ENCODE assay signal across 8 cellular contexts in the genomic region with DNA sequence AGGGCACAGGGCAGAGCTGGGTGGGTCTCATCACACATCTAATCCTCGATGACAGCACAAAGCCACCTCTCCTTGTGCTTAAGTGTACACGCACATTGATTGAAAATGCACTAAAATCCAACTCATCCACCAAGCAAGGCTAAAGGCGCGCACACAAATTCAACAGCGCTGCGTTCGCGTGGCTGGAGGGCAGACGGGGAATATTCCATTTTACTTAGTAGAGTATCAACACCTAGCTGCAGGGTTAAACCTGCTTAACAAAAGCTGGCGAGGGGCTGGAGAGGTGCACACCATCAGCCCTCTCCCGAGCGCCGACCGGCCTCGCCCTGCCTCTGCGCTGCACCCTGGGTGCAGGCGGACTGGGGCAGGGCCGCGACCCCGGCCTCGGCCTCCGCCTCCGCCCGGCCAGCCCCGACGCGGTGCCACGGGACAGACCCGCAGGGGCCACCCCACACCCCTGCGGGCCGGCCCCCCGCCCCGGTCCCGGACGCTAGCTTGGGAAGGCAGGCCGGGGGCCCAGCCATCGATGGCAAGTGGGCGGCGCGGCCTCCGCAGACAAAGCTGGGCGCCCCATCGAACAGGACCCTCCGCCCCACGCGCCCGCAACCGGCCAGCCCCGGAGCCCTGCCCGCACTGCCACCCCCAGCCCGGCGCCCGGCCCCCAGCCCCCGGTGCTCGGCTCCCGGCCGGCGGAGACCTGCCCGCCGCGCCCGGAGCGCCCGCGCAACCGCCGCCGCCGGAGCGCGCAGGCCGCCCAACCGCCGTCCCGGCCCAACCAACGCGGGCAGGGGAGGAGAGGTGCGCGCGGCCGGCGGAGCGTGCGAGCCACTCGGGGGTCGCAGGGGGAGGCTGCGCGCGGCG. TPM values are rescaled to one million over a fixed set of nuclear protein-coding genes. Genes with fewer than 3 reads are reported as not detected.
DNase-seq lines count a peak whose midpoint lies in the region; ATAC-seq, FAIRE-seq and TF ChIP-seq lines count a peak whose summit lies in the region.

No MANE protein-coding gene starts in this region.

- FAIRE-seq in GM12878 (lab: Jason Lieb, UNC), result no peak

- H3K4me1 ChIP-seq in CD4-positive, CD25-positive, alpha-beta regulatory T cell (ENCODE audit: control insufficient read depth, insufficient read depth, low read length, poor library complexity, severe bottlenecking), result peaks cover 44% of the 10 kb centered on the region
- H3K4me1 ChIP-seq in RWPE2 (ENCODE audit: insufficient read depth, poor library complexity, severe bottlenecking) (peaks cover 13% of the 10 kb centered on the region), GM12878 (ENCODE audit: control insufficient read depth, insufficient read depth, low read length) (0 out of 2 replicates have a peak, but pooled peaks cover 6% of the 10 kb centered on the region), iPS DF 6.9 (ENCODE audit: control insufficient read depth, insufficient read depth, low read length) (no peaks in the 10 kb centered on the region), gastrocnemius medialis (peaks cover 22% of the 10 kb centered on the region in 2 donors)

- peak overlapping the region; percentile 98 for H3K27ac ChIP-seq in CD4-positive, CD25-positive, alpha-beta regulatory T cell (ENCODE audit: insufficient read depth, low read length, poor library complexity, severe bottlenecking)
- H3K27ac ChIP-seq in RWPE2 (ENCODE audit: poor library complexity, severe bottlenecking) (peak overlapping the region; percentile 99), GM12878 (ENCODE audit: control insufficient read depth, insufficient read depth) (peak overlapping the region; percentile 100), iPS DF 6.9 (ENCODE audit: low read length) (no peak overlapping the region), gastrocnemius medialis (peak overlapping the region; percentile 95 to 99 (median 97))

- H3K4me1 Mint-ChIP-seq in CD4-positive, CD25-positive, alpha-beta regulatory T cell, result peaks cover 14 to 62% (median 41%) of the 10 kb centered on the region in 4 donors

- TF ChIP-seq RAD21 in GM12878 (IDR thresholded peaks at IDR 0.05; ENCODE audit: insufficient read depth, low read depth, low read length), result no peak

- peaks cover 20% of the 10 kb centered on the region for H3K79me2 ChIP-seq in GM12878 (ENCODE audit: control insufficient read depth, insufficient read depth, low read length)

- peak in 2 of 3 donors; percentile 45 to 58 for DNase-seq in CD4-positive, CD25-positive, alpha-beta regulatory T cell
- DNase-seq in GM19238 (ENCODE audit: insufficient read length, low spot score) (peak; percentile 40), RWPE2 (ENCODE audit: low spot score) (no peak), GM12878 (ENCODE audit: low read depth, low spot score) (no peak), iPS DF 6.9 (ENCODE audit: low read depth, low spot score) (no peak), gastrocnemius medialis (no peak), GOT3 (lab: John Stamatoyannopoulos, UW) (no peak)

- POLR2A ChIA-PET in GM12878 (lab: Charles Lee), result interaction anchor here (0.5 to 1.2 kb wide), 5 partner anchors 10 to 150 kb away, joined by 3 to 4 read pairs (median 4); no protein-coding TSS in a partner anchor

- TF ChIP-seq CTCF in RWPE2 (IDR thresholded peaks at IDR 0.05; ENCODE audit: poor library complexity, severe bottlenecking), result no peak
- TF ChIP-seq CTCF in GM12878 (IDR thresholded peaks at IDR 0.05 in 2 of 3, conservative IDR thresholded peaks at IDR 0.05 in 1 of 3; ENCODE audit: control insufficient read depth in 2 of 3, extremely low read depth in 1 of 3, insufficient read depth in 1 of 3, low read depth in 3 of 3, low read length in 3 of 3), result no peak
- no peak for TF ChIP-seq CTCF in gastrocnemius medialis (IDR thresholded peaks at IDR 0.05 in 4 of 5, conservative IDR thresholded peaks at IDR 0.05 in 1 of 5)

- peak overlapping the region; percentile 91 for H3K4me3 ChIP-seq in CD4-positive, CD25-positive, alpha-beta regulatory T cell (ENCODE audit: low read depth, low read length)
- H3K4me3 ChIP-seq in RWPE2 (ENCODE audit: severe bottlenecking) (peak overlapping the region; percentile 99), GM12878 (peak overlapping the region; percentile 86), iPS DF 6.9 (ENCODE audit: low read length) (peak overlapping the region; percentile 96), gastrocnemius medialis (peak overlapping the region; percentile 64 to 81 (median 68))

- peaks cover 4% of the 10 kb centered on the region for H3K36me3 Mint-ChIP-seq in CD4-positive, CD25-positive, alpha-beta regulatory T cell

- no TSS peak for BruUV-seq in GM12878 (replicated peaks; lab: Mats Ljungman, UMichigan)

- RAD21 ChIA-PET in GM12878 (lab: Charles Lee; ENCODE audit: unreplicated experiment), result interaction anchor here (1.1 to 3.8 kb wide), 4 partner anchors 28 to 130 kb away, joined by 3 to 41 read pairs (median 9); no protein-coding TSS in a partner anchor

- no peaks in the 10 kb centered on the region for H3K27me3 ChIP-seq in CD4-positive, CD25-positive, alpha-beta regulatory T cell (ENCODE audit: control insufficient read depth, insufficient read depth, low read length)
- no peaks in the 10 kb centered on the region for H3K27me3 ChIP-seq in RWPE2 (ENCODE audit: insufficient read depth, poor library complexity, severe bottlenecking)
- no peaks in the 10 kb centered on the region for H3K27me3 ChIP-seq in GM12878 (replicated peaks in 1 of 2; ENCODE audit: control insufficient read depth in 2 of 2, insufficient read depth in 2 of 2, low read length in 1 of 2)
- H3K27me3 ChIP-seq in iPS DF 6.9 (ENCODE audit: control insufficient read depth, insufficient read depth, low read length), result no peaks in the 10 kb centered on the region
- H3K27me3 ChIP-seq in gastrocnemius medialis, result no peaks in the 10 kb centered on the region

- peak; percentile 5 to 16 for ATAC-seq in CD4-positive, CD25-positive, alpha-beta regulatory T cell (ENCODE audit: low read depth in 2 of 2)
- ATAC-seq in HG03354 (IDR thresholded peaks at IDR 0.05; ENCODE audit: poor library complexity, severe bottlenecking, unreplicated experiment), result peak; percentile 37
- ATAC-seq in RWPE2 (ENCODE audit: low read depth), result peak; percentile 19
- peak; percentile 31 for ATAC-seq in GM12878
- peak; percentile 38 to 40 for ATAC-seq in gastrocnemius medialis

- no peaks in the 10 kb centered on the region for H4K20me1 ChIP-seq in GM12878 (ENCODE audit: control insufficient read depth, insufficient read depth)

- peak overlapping the region; percentile 93 for H3K4me2 ChIP-seq in GM12878 (ENCODE audit: control insufficient read depth, insufficient read depth)

- WGBS in GM12878 (ENCODE audit: insufficient coverage, insufficient replicate concordance, low lambda C conversion rate, missing lambda C conversion rate), result under 1% methylated on average over 76 of the region's 90 CpGs
- WGBS in iPS DF 6.9 (ENCODE audit: insufficient coverage, insufficient read length), result no CpG with 5 or more reads among the region's 90 CpGs

- no peak for TF ChIP-seq EP300 in GM12878 (IDR thresholded peaks at IDR 0.05; ENCODE audit: borderline replicate concordance in 1 of 2, control insufficient read depth in 1 of 2, low read depth in 2 of 2, low read length in 2 of 2)

- CTCF ChIA-PET in GM12878 (lab: Yijun Ruan, JAX), result interaction anchor here (1.4 to 4.1 kb wide), 3 partner anchors 130 to 145 kb away, joined by 4 to 36 read pairs (median 4); no protein-coding TSS in a partner anchor

- peak overlapping the region; percentile 100 for H2AFZ ChIP-seq in GM12878 (ENCODE audit: control insufficient read depth, low read depth, low read length)

- no peaks in the 10 kb centered on the region for H3K9me3 ChIP-seq in CD4-positive, CD25-positive, alpha-beta regulatory T cell (ENCODE audit: control insufficient read depth in 2 of 2, low read length in 2 of 2)
- H3K9me3 ChIP-seq in RWPE2 (ENCODE audit: severe bottlenecking) (no peaks in the 10 kb centered on the region), GM12878 (replicated peaks; ENCODE audit: control insufficient read depth, insufficient read depth, low read length) (no peaks in the 10 kb centered on the region), iPS DF 6.9 (ENCODE audit: control insufficient read depth, insufficient read depth, low read length) (no peaks in the 10 kb centered on the region), gastrocnemius medialis (no peaks in the 10 kb centered on the region)

- SMC1A ChIA-PET in GM12878 (lab: Charles Lee; ENCODE audit: uncharacterized antibody, unreplicated experiment), result interaction anchor here (0.6 to 2.7 kb wide), 5 partner anchors 12 to 1454 kb away, joined by 3 to 23 read pairs (median 3); no protein-coding TSS in a partner anchor

- peaks cover 4% of the 10 kb centered on the region for H3K27me3 Mint-ChIP-seq in CD4-positive, CD25-positive, alpha-beta regulatory T cell

- intact Hi-C loops in GM12878 (cut with micrococcal nuclease; ENCODE audit: unreplicated experiment) (loop anchor here (1.0 to 5.0 kb wide), 4 partner anchors 68 to 729 kb away; a partner anchor contains a TSS), gastrocnemius medialis (cut with DNase I; ENCODE audit: low total_unique reads) (loop anchor here (2.0 to 10.0 kb wide), 4 partner anchors 107 to 913 kb away; a partner anchor contains a TSS)

- TF ChIP-seq POLR2A in GM12878 (IDR thresholded peaks at IDR 0.05; ENCODE audit: low read depth, low read length) (peak; percentile 9; the same call in 1 of the 2 replicates), gastrocnemius medialis (IDR thresholded peaks at IDR 0.05) (peak in 1 of 2 donors; percentile 74)

- peaks cover 0 to 1% (median 0%) of the 10 kb centered on the region in 7 donors for H3K9me3 Mint-ChIP-seq in CD4-positive, CD25-positive, alpha-beta regulatory T cell

- in situ Hi-C loops in GM12878 (cut with MboI), result no loop called here
- in situ Hi-C loops in gastrocnemius medialis (cut with MboI; ENCODE audit: low sequenced_read_pairs in 4 of 4), result loop anchor here in 2 of 4 donors (10.0 kb wide), 2 partner anchors 73 to 123 kb away; no protein-coding TSS in a partner anchor

- H3K4me3 Mint-ChIP-seq in CD4-positive, CD25-positive, alpha-beta regulatory T cell, result peak overlapping the region; percentile 90 to 100 (median 98)

- H3K27ac Mint-ChIP-seq in CD4-positive, CD25-positive, alpha-beta regulatory T cell, result peak overlapping the region; percentile 90 to 95 (median 94)

- peak overlapping the region; percentile 94 for H3K9ac ChIP-seq in GM12878 (ENCODE audit: control insufficient read depth, insufficient read depth, low read length)

- H3K36me3 ChIP-seq in CD4-positive, CD25-positive, alpha-beta regulatory T cell (ENCODE audit: control insufficient read depth, insufficient read depth, low read length), result no peaks in the 10 kb centered on the region
- peaks cover 5% of the 10 kb centered on the region for H3K36me3 ChIP-seq in RWPE2 (ENCODE audit: low read depth)
- H3K36me3 ChIP-seq in GM12878 (ENCODE audit: control insufficient read depth in 2 of 2, insufficient read depth in 2 of 2, low read length in 1 of 2), result no peaks in the 10 kb centered on the region; a peak in 1 of 4 replicates
- no peaks in the 10 kb centered on the region for H3K36me3 ChIP-seq in iPS DF 6.9 (ENCODE audit: control insufficient read depth, insufficient read depth, low read length)
- H3K36me3 ChIP-seq in gastrocnemius medialis, result no peaks in the 10 kb centered on the region

RNA-seq across cellular contexts. Expression of a gene that starts 0.9 kb away (rescaled TPM):
- 15.8 TPM for total RNA-seq in CD4-positive, CD25-positive, alpha-beta regulatory T cell
- 1 to 10 TPM; 2.6 to 3.0 (median 2.7) TPM for polyA plus RNA-seq in CD4-positive, CD25-positive, alpha-beta regulatory T cell
- total RNA-seq in GM12878 (2013; cell fraction: nucleolus; rRNA removed), result 15.0 and 16.2 TPM in 2 replicates
- 4.1 TPM in 2 replicates for total RNA-seq in GM12878 (2014; rRNA removed)
- 3.5 TPM in 2 replicates for total RNA-seq in GM12878 (2014; rRNA removed; fragmentation: Illumina TruSeq; extraction: Trizol)
- 6.0 and 7.5 TPM in 2 replicates for total RNA-seq in GM12878 (2021)
- polyA plus RNA-seq in GM12878 (2011; ENCODE audit: low read depth), result 1.1 TPM
- polyA plus RNA-seq in GM12878 (2011; rRNA removed), result 5.3 and 6.2 TPM in 2 replicates
- polyA plus RNA-seq in GM12878 (2011; cell fraction: cytosol; rRNA removed), result 6.3 and 11.0 TPM in 2 replicates
- polyA plus RNA-seq in GM12878 (2011; cell fraction: nucleus; rRNA removed), result 15.6 and 17.5 TPM in 2 replicates
- 1.9 and 2.9 TPM in 2 replicates for polyA plus RNA-seq in GM12878 (2012)
- 4.3 and 4.4 TPM in 2 replicates for polyA plus RNA-seq in GM12878 (2014; fragmentation: Illumina TruSeq; extraction: Trizol)
- 1 to 10 TPM in 1 of 2 experiments, under 1 TPM in 1; 0.93 to 1.3 TPM for polyA plus RNA-seq in GM12878 (2014; fragmentation: Nextera tagmentation; extraction: Ambion mirVana)
- 3.4 and 5.0 TPM in 2 replicates for polyA plus RNA-seq in GM12878 (2014; rRNA removed)
- polyA plus RNA-seq in GM12878 (2016; fragmentation: Nextera tagmentation; extraction: Ambion mirVana), result 1 to 10 TPM; 4.0 to 5.7 TPM
- 23.0 and 29.8 TPM in 2 replicates for polyA minus RNA-seq in GM12878 (2011; rRNA and poly(A)+ RNA removed)
- 5.6 and 8.3 TPM in 2 replicates for polyA minus RNA-seq in GM12878 (2011; cell fraction: cytosol; rRNA and poly(A)+ RNA removed)
- 4.4 and 10.0 TPM in 2 replicates for polyA minus RNA-seq in GM12878 (2011; cell fraction: nucleus; rRNA and poly(A)+ RNA removed)
- total RNA-seq in gastrocnemius medialis, result 10 to 100 TPM in 1 of 4 donors, 1 to 10 TPM in 3; 3.3 to 10.9 (median 9.0) TPM

Comparison
In these comparisons a context has a peak if more than half of its experiments do, and no peak if none do; other contexts are left out.
1. DNase-seq: peak in CD4-positive, CD25-positive, alpha-beta regulatory T cell (2 of 3) and GM19238 (single experiment); none in RWPE2 (single experiment), GM12878 (single experiment), iPS DF 6.9 (single experiment), gastrocnemius medialis (0 of 2) and GOT3 (single experiment).
2. Peak in every context shown above with its lines, with median percentiles within 50 percentile points of each other: ATAC-seq and H3K4me3 ChIP-seq.